Comparison of ENCODE assay signal across 8 cellular contexts in genomic region chr4:53601251-53601764, GRCh38. TPM values are rescaled to one million over a fixed set of nuclear protein-coding genes. Genes with fewer than 3 reads are reported as not detected.
A peak's percentile ranks its signal among the peaks of the same experiment; 100 is the strongest.
DNase-seq lines count a peak whose midpoint lies in the region; ATAC-seq, FAIRE-seq and TF ChIP-seq lines count a peak whose summit lies in the region.

No MANE protein-coding gene starts in this region.

- no peaks in the 10 kb centered on the region for H3K27me3 ChIP-seq in Karpas-422 (ENCODE audit: low read length)

- peak; percentile 51 for TF ChIP-seq CTCF in D721Med (IDR thresholded peaks at IDR 0.05; ENCODE audit: insufficient read depth, missing control alignments)
- TF ChIP-seq CTCF in GM20000 (IDR thresholded peaks at IDR 0.05; ENCODE audit: extremely low read depth, missing control alignments) = peak; percentile 34

- H3K4me3 Mint-ChIP-seq in T-cell = no peak overlapping the region

- H3K9me3 Mint-ChIP-seq in T-cell = peaks cover 0 to 4% (median 0%) of the 10 kb centered on the region in 3 donors

- H3K36me3 ChIP-seq in Karpas-422 (ENCODE audit: insufficient read depth, low read length) = no peaks in the 10 kb centered on the region

- POLR2A ChIA-PET in T-cell (lab: Charles Lee) = no interaction called here

- H3K9me2 ChIP-seq in Karpas-422 (replicated peaks; ENCODE audit: insufficient read depth, low read length) = no peaks in the 10 kb centered on the region

- H3K79me2 ChIP-seq in Karpas-422 (ENCODE audit: low read length) = no peaks in the 10 kb centered on the region

- no peak for ATAC-seq in T-cell (replicated peaks in 1 of 4)

- no peaks in the 10 kb centered on the region for H4K20me1 ChIP-seq in Karpas-422 (ENCODE audit: insufficient read depth, low read depth, low read length)

- H3K4me1 ChIP-seq in Karpas-422 (ENCODE audit: low read length) = peaks cover 8% of the 10 kb centered on the region; the same call in 1 of the 2 replicates

- no peak overlapping the region for H3K9ac ChIP-seq in Karpas-422 (ENCODE audit: low read length)

- CTCF ChIA-PET in T-cell (lab: Charles Lee) = no interaction called here

- H3K36me3 Mint-ChIP-seq in T-cell = no peaks in the 10 kb centered on the region

- H3K27me3 Mint-ChIP-seq in T-cell = peaks cover 27 to 32% of the 10 kb centered on the region in 2 donors

- no peaks in the 10 kb centered on the region for H3K9me3 ChIP-seq in Karpas-422 (ENCODE audit: low read length)

- no peak overlapping the region for H3K27ac Mint-ChIP-seq in T-cell

- H3K4me1 Mint-ChIP-seq in T-cell = no peaks in the 10 kb centered on the region

- no peak overlapping the region for H3K4me3 ChIP-seq in Karpas-422 (ENCODE audit: low read length)

- DNase-seq in D721Med (ENCODE audit: insufficient read length, low spot score) (no peak), GM20000 (ENCODE audit: low spot score) (peak; percentile 31), Karpas-422 (peak; percentile 82), RPMI8226 (peak; percentile 40), iPS-NIHi7 (ENCODE audit: extremely low spot score) (peak; percentile 70), T-cell (no peak)
- DNase-seq in activated effector memory CD4-positive, alpha-beta T cell treated with anti-CD3 and anti-CD28 coated beads, Interleukin-2, amount 50 U/mL, for 16 hours = no peak
- no peak for DNase-seq in activated naive CD4-positive, alpha-beta T cell treated with anti-CD3 and anti-CD28 coated beads, Interleukin-2, amount 50 U/mL, for 16 hours

- no peak overlapping the region for H3K4me2 ChIP-seq in Karpas-422 (ENCODE audit: low read depth, low read length, poor library complexity, severe bottlenecking)

- FAIRE-seq in D721Med (lab: Jason Lieb, UNC) = no peak

- H3K27ac ChIP-seq in Karpas-422 (ENCODE audit: low read length) = no peak overlapping the region

- no peak overlapping the region for H2AFZ ChIP-seq in Karpas-422 (ENCODE audit: low read length)

RNA-seq across cellular contexts. Expression of gene LNX1, which starts 10.0 kb away (rescaled TPM):
- total RNA-seq in Karpas-422 (2014; rRNA removed; shearing (Covaris generic); ENCODE audit: low replicate concordance) = not detected in 2 replicates
- total RNA-seq in T-cell = under 1 TPM in 1 of 5 donors, not detected in 4; 0.45 TPM

Comparison
In these comparisons a context has a peak if more than half of its experiments do, and no peak if none do; other contexts are left out.
1. DNase-seq: peak in GM20000 (single experiment), Karpas-422 (single experiment), RPMI8226 (single experiment) and iPS-NIHi7 (single experiment); none in D721Med (single experiment), activated effector memory CD4-positive, alpha-beta T cell treated with anti-CD3 and anti-CD28 coated beads, Interleukin-2, amount 50 U/mL, for 16 hours (single experiment), activated naive CD4-positive, alpha-beta T cell treated with anti-CD3 and anti-CD28 coated beads, Interleukin-2, amount 50 U/mL, for 16 hours (single experiment) and T-cell (0 of 34).